9 cellular contexts compared by ENCODE assay signal in genomic region chr6:31575335-31575901, GRCh38. TPM values are rescaled to one million over a fixed set of nuclear protein-coding genes. Genes with fewer than 3 reads are reported as not detected.
DNase-seq lines count a peak whose midpoint lies in the region; ATAC-seq and TF ChIP-seq lines count a peak whose summit lies in the region.
"Had no signal": no experiment of that assay in that cellular context is flagged by ENCODE, and none has a peak within 500 bp of the region (broad histone marks: within the 10 kb centered on the region; RNA-seq: fewer than 3 reads in every experiment).

TNF (plus strand) TSS chr6:31575565; CDS start chr6:31575742, 177 bp downstream.

- no peaks in the 10 kb centered on the region for H3K27me3 ChIP-seq in BLaER1
- no peaks in the 10 kb centered on the region for H3K27me3 ChIP-seq in WERI-Rb-1 (ENCODE audit: insufficient read depth, low read depth, severe bottlenecking)

- peak within 1 kb of the TSS; percentile 87 for H3K9ac ChIP-seq in BLaER1

- H3K36me3 ChIP-seq in BLaER1 (peaks cover 25% of the 10 kb centered on the region), WERI-Rb-1 (no peaks in the 10 kb centered on the region)

- H3K4me3 ChIP-seq in BLaER1 (peak within 1 kb of the TSS; percentile 74), WERI-Rb-1 (ENCODE audit: low read depth, low read length) (no peak within 1 kb of the TSS)

- peak within 1 kb of the TSS; percentile 98 for H3K4me2 ChIP-seq in BLaER1

- H3K9me3 ChIP-seq in BLaER1, result no peaks in the 10 kb centered on the region
- no peaks in the 10 kb centered on the region for H3K9me3 ChIP-seq in WERI-Rb-1 (ENCODE audit: severe bottlenecking)

- DNase-seq in NOMO-1 treated with DMSO at 0.1 percent for 48 hours (lab: John Stamatoyannopoulos, UW; ENCODE audit: unreplicated experiment) (peak; percentile 78), left lobe of liver (ENCODE audit: low spot score) (no peak), WERI-Rb-1 (no peak)
- peak; percentile 45 to 76 for DNase-seq in activated T-helper 1 cell treated with anti-CD3 and anti-CD28 coated beads, Interleukin-2, amount 50 U/mL, for 16 hours (ENCODE audit: low read depth in 1 of 2, low spot score in 1 of 2)
- peak; percentile 62 to 64 for DNase-seq in stimulated activated CD8-positive, alpha-beta memory T cell treated with anti-CD3 and anti-CD28 coated beads, Interleukin-4, amount 100 ng/mL, for 4 hours (ENCODE audit: low read depth in 2 of 2, low spot score in 1 of 2)

- TF ChIP-seq CTCF in WERI-Rb-1 (IDR thresholded peaks at IDR 0.05; ENCODE audit: low read depth, low read length), result no peak

- ATAC-seq in left lobe of liver (peak; percentile 41), GM18861 (IDR thresholded peaks at IDR 0.05; ENCODE audit: unreplicated experiment) (no peak), GM21723 (IDR thresholded peaks at IDR 0.05; ENCODE audit: unreplicated experiment) (no peak)

- H3K27ac ChIP-seq in BLaER1 (peak within 1 kb of the TSS; percentile 94), WERI-Rb-1 (no peak within 1 kb of the TSS)
- H3K27ac ChIP-seq: C4-2B had no signal

- H3K4me1 ChIP-seq in BLaER1, result peaks cover 99% of the 10 kb centered on the region

- 0 out of 2 replicates have a peak, but pooled peaks cover 7% of the 10 kb centered on the region for H4K20me1 ChIP-seq in BLaER1

RNA-seq across cellular contexts. Expression of gene TNF, which starts in this region (rescaled TPM):
- 0.68 TPM for total RNA-seq in left lobe of liver

Comparison
In these comparisons a context has a peak if more than half of its experiments do, and no peak if none do; other contexts are left out.
1. Peak in ATAC-seq in left lobe of liver; RNA of the gene not detected or under 1 TPM.
2. DNase-seq: peak in NOMO-1 treated with DMSO at 0.1 percent for 48 hours (single experiment), activated T-helper 1 cell treated with anti-CD3 and anti-CD28 coated beads, Interleukin-2, amount 50 U/mL, for 16 hours (2 of 2) and stimulated activated CD8-positive, alpha-beta memory T cell treated with anti-CD3 and anti-CD28 coated beads, Interleukin-4, amount 100 ng/mL, for 4 hours (2 of 2); none in left lobe of liver (single experiment) and WERI-Rb-1 (single experiment).